In the genomic region with DNA sequence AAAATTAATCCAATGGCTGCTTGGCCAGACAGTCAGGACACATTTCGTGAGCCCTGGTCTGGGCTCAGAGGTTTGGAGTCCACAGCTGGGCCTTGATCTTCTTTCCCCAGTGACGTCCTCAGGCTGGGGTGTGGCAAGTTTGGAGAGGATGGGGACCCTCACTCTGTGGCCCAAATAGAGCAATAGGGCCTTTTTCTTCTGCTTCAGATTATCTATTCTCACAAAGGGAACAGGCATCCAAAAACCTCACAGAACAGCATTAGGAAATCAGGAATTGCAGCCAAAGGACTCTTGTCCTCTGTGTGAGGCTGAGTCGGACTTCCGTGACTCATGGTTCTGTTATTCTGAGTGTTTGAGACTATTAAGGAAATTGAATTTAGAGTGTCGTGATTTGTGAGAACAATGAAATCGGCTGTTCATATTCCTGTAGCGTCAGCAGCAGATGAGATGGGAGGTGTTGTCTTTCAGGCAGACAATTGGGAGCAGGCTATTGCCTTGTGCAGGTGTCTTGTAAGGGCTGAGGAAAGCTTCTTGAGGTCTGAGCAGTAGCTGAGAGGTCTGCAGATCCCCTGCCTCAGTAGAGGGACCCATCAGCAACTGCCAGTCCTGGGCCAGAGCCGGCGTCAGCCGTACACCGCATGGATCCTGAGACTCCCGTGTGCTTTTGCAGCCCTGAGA, we compare ENCODE assay signal across 10 cellular contexts.
DNase-seq lines count a peak whose midpoint lies in the region; ATAC-seq and TF ChIP-seq lines count a peak whose summit lies in the region.
"Had no signal": no experiment of that assay in that cellular context is flagged by ENCODE, and none has a peak within 500 bp of the region (broad histone marks: within the 10 kb centered on the region; RNA-seq: fewer than 3 reads in every experiment).

No MANE protein-coding gene starts in this region.

- H3K4me3 Mint-ChIP-seq in activated CD8-positive, alpha-beta T cell treated with anti-CD3 and anti-CD28 coated beads for 36 hours, result no peak overlapping the region
- no peak overlapping the region for H3K4me3 Mint-ChIP-seq in CD8-positive, alpha-beta memory T cell

- H3K27me3 Mint-ChIP-seq in activated CD8-positive, alpha-beta T cell treated with anti-CD3 and anti-CD28 coated beads for 36 hours, result no peaks in the 10 kb centered on the region
- H3K27me3 Mint-ChIP-seq in CD8-positive, alpha-beta memory T cell, result peaks cover 4 to 5% of the 10 kb centered on the region in 2 donors

- DNase-seq in EL (peak; percentile 87), Right ventricle myocardium superior (peak; percentile 62), sigmoid colon (peak; percentile 87)
- no peak for DNase-seq in activated CD8-positive, alpha-beta T cell treated with anti-CD3 and anti-CD28 coated beads for 36 hours
- DNase-seq in CD8-positive, alpha-beta memory T cell, result no peak
- DNase-seq in stimulated activated naive CD4-positive, alpha-beta T cell (lab: John Stamatoyannopoulos, UW), result no peak
- DNase-seq: activated gamma-delta T cell treated with Interleukin-2 at 50 U/mL for 16 hours, OCI-M1 had no signal

- H3K36me3 Mint-ChIP-seq in activated CD8-positive, alpha-beta T cell treated with anti-CD3 and anti-CD28 coated beads for 36 hours (ENCODE audit: low read depth), result no peaks in the 10 kb centered on the region
- no peaks in the 10 kb centered on the region for H3K36me3 Mint-ChIP-seq in CD8-positive, alpha-beta memory T cell

- TF ChIP-seq CTCF in sigmoid colon (IDR thresholded peaks at IDR 0.05), result no peak
- TF ChIP-seq CTCF in activated CD8-positive, alpha-beta T cell treated with anti-CD3 and anti-CD28 coated beads for 36 hours (IDR thresholded peaks at IDR 0.05), result no peak

- POLR2A ChIA-PET in activated CD8-positive, alpha-beta T cell treated with anti-CD3 and anti-CD28 coated beads for 36 hours (lab: Charles Lee), result no interaction called here
- POLR2A ChIA-PET in CD8-positive, alpha-beta memory T cell (lab: Charles Lee), result no interaction called here

- H3K36me3 ChIP-seq in sigmoid colon, result no peaks in the 10 kb centered on the region
- no peaks in the 10 kb centered on the region for H3K36me3 ChIP-seq in CD8-positive, alpha-beta memory T cell (ENCODE audit: insufficient read depth, low read length)

- CTCF ChIA-PET in activated CD8-positive, alpha-beta T cell treated with anti-CD3 and anti-CD28 coated beads for 36 hours (lab: Charles Lee), result no interaction called here
- CTCF ChIA-PET in CD8-positive, alpha-beta memory T cell (lab: Charles Lee), result no interaction called here

- ATAC-seq in Right ventricle myocardium superior (ENCODE audit: poor library complexity) (peak; percentile 79), GM18498 (IDR thresholded peaks at IDR 0.05; ENCODE audit: unreplicated experiment) (no peak)
- no peak for ATAC-seq in activated CD8-positive, alpha-beta T cell treated with anti-CD3 and anti-CD28 coated beads for 36 hours

- no peak overlapping the region for H3K4me3 ChIP-seq in sigmoid colon
- no peak overlapping the region for H3K4me3 ChIP-seq in CD8-positive, alpha-beta memory T cell (ENCODE audit: low read length)

- TF ChIP-seq POLR2A in sigmoid colon (IDR thresholded peaks at IDR 0.05), result no peak

- no peaks in the 10 kb centered on the region for H3K9me3 ChIP-seq in sigmoid colon
- H3K9me3 ChIP-seq in CD8-positive, alpha-beta memory T cell (ENCODE audit: low read length), result no peaks in the 10 kb centered on the region

- no peaks in the 10 kb centered on the region for H3K9me3 Mint-ChIP-seq in activated CD8-positive, alpha-beta T cell treated with anti-CD3 and anti-CD28 coated beads for 36 hours
- H3K9me3 Mint-ChIP-seq in CD8-positive, alpha-beta memory T cell, result no peaks in the 10 kb centered on the region

- intact Hi-C loops in Right ventricle myocardium superior (cut with DNase I), result no loop called here
- intact Hi-C loops in sigmoid colon (cut with DNase I), result loop anchor here (2.0 to 5.0 kb wide), 4 partner anchors 72 to 370 kb away; partner anchors contain the start of genes SEPTIN10, SH3RF3 and SOWAHC
- intact Hi-C loops in activated CD8-positive, alpha-beta T cell treated with anti-CD3 and anti-CD28 coated beads for 36 hours (cut with micrococcal nuclease), result no loop called here

- TF ChIP-seq EP300 in sigmoid colon (IDR thresholded peaks at IDR 0.05), result no peak

- 46 to 68% (median 53%) methylated on average over 12 of the region's 12 CpGs for whole genome bisulfite sequencing in adipose tissue, 3 donors
- WGBS in sigmoid colon, 2 donors, result 69 to 84% methylated on average over 12 of the region's 12 CpGs

- H3K4me1 Mint-ChIP-seq in activated CD8-positive, alpha-beta T cell treated with anti-CD3 and anti-CD28 coated beads for 36 hours (ENCODE audit: low read depth), result peaks cover 13% of the 10 kb centered on the region
- H3K4me1 Mint-ChIP-seq in CD8-positive, alpha-beta memory T cell, result peaks cover 11 to 14% (median 13%) of the 10 kb centered on the region in 3 donors

- H3K27ac ChIP-seq in adipose tissue (ENCODE audit: low read depth, low read length) (peak overlapping the region; percentile 21), sigmoid colon (peak overlapping the region; percentile 72 to 91 (median 86))
- H3K27ac ChIP-seq in CD8-positive, alpha-beta memory T cell (ENCODE audit: low read depth, low read length), result no peak overlapping the region

- H3K27me3 ChIP-seq in sigmoid colon, result no peaks in the 10 kb centered on the region
- no peaks in the 10 kb centered on the region for H3K27me3 ChIP-seq in CD8-positive, alpha-beta memory T cell (ENCODE audit: insufficient read depth, low read length, poor library complexity, severe bottlenecking)

- no peak overlapping the region for H3K27ac Mint-ChIP-seq in activated CD8-positive, alpha-beta T cell treated with anti-CD3 and anti-CD28 coated beads for 36 hours
- H3K27ac Mint-ChIP-seq in CD8-positive, alpha-beta memory T cell, result no peak overlapping the region

- peaks cover 0 to 72% (median 63%) of the 10 kb centered on the region in 4 donors for H3K4me1 ChIP-seq in sigmoid colon
- H3K4me1 ChIP-seq in CD8-positive, alpha-beta memory T cell (ENCODE audit: insufficient read depth, low read length), result peaks cover 7% of the 10 kb centered on the region

Comparison
In these comparisons a context has a peak if more than half of its experiments do, and no peak if none do; other contexts are left out.
1. DNase-seq: peak in EL (single experiment), Right ventricle myocardium superior (single experiment) and sigmoid colon (single experiment); none in activated CD8-positive, alpha-beta T cell treated with anti-CD3 and anti-CD28 coated beads for 36 hours (single experiment), CD8-positive, alpha-beta memory T cell (0 of 5) and stimulated activated naive CD4-positive, alpha-beta T cell (0 of 6).